ENCODE assay signal across 31 cellular contexts in genomic region chr11:87015645-87016044, GRCh38. TPM values are rescaled to one million over a fixed set of nuclear protein-coding genes. Genes with fewer than 3 reads are reported as not detected.
DNase-seq lines count a peak whose midpoint lies in the region; TF ChIP-seq lines count a peak whose summit lies in the region.
"Had no signal": no experiment of that assay in that cellular context is flagged by ENCODE, and none has a peak within 500 bp of the region (broad histone marks: within the 10 kb centered on the region; RNA-seq: fewer than 3 reads in every experiment).

No MANE protein-coding gene starts in this region.

- no peak overlapping the region for H3K27ac Mint-ChIP-seq in H9
- H3K27ac Mint-ChIP-seq: B cell; CD14-positive monocyte; CD4-positive, alpha-beta memory T cell; CD4-positive, alpha-beta T cell; CD4-positive, CD25-positive, alpha-beta regulatory T cell; CD8-positive, alpha-beta memory T cell; CD8-positive, alpha-beta T cell had no signal

- no peaks in the 10 kb centered on the region for H4K20me1 ChIP-seq in H9 (ENCODE audit: control insufficient read depth, insufficient read depth, insufficient read length)
- H4K20me1 ChIP-seq: BLaER1; BLaER1 treated with 17β-estradiol and CSF1 and Interleukin-3, amounts not matched to agents 10 nM and 100 nM had no signal

- TF ChIP-seq CTCF in cardiac muscle cell (IDR thresholded peaks at IDR 0.05; ENCODE audit: low read depth, low read length) (no peak), right atrium auricular region (IDR thresholded peaks at IDR 0.05) (no peak), H9 (conservative IDR thresholded peaks at IDR 0.05) (no peak)

- no peaks in the 10 kb centered on the region for H3K27me3 Mint-ChIP-seq in H9 (ENCODE audit: low read depth)
- H3K27me3 Mint-ChIP-seq: B cell had no signal

- no peaks in the 10 kb centered on the region for H3K27me3 ChIP-seq in cardiac muscle cell
- no peaks in the 10 kb centered on the region for H3K27me3 ChIP-seq in right atrium auricular region
- H3K27me3 ChIP-seq in H9 (ENCODE audit: insufficient read depth, low read length): no peaks in the 10 kb centered on the region; the same call in 1 of the 2 replicates
- H3K27me3 ChIP-seq: BE2C; BLaER1; BLaER1 treated with 17β-estradiol and CSF1 and Interleukin-3, amounts not matched to agents 10 nM and 100 nM had no signal

- no peaks in the 10 kb centered on the region for H3K79me1 ChIP-seq in H9 (ENCODE audit: insufficient read depth, low read depth, low read length, poor library complexity, severe bottlenecking)

- no peaks in the 10 kb centered on the region for H3K9me3 ChIP-seq in cardiac muscle cell (ENCODE audit: low read depth)
- no peaks in the 10 kb centered on the region for H3K9me3 ChIP-seq in right atrium auricular region
- peaks cover 7% of the 10 kb centered on the region for H3K9me3 ChIP-seq in H9 (ENCODE audit: control insufficient read depth, low read depth, low read length)
- H3K9me3 ChIP-seq: A549; BE2C; BLaER1; BLaER1 treated with 17β-estradiol and CSF1 and Interleukin-3, amounts not matched to agents 10 nM and 100 nM; Caco-2 had no signal

- DNase-seq in cardiac muscle cell (ENCODE audit: low read depth in 1 of 2, low spot score in 1 of 2) (no peak), right atrium auricular region (ENCODE audit: low spot score) (no peak), islet precursor cell (peak; percentile 55), H9 (no peak)
- DNase-seq: 8988T; ACHN; AML-193; BE2C; C1 segment of cervical spinal cord; Caco-2; Calu3; CD4-positive, alpha-beta memory T cell; CD4-positive, alpha-beta T cell; CD4-positive, CD25-positive, alpha-beta regulatory T cell; CD8-positive, alpha-beta memory T cell; CD8-positive, alpha-beta T cell; COR-L47; DMS 273 treated with DMSO at 0.1 percent for 48 hours; DMS153; DMS53; DMS79; DMS79 treated with DMSO at 0.1 percent for 48 hours; DND-41; EL had no signal

- H3K27ac ChIP-seq in cardiac muscle cell (peak overlapping the region; percentile 58), right atrium auricular region (no peak overlapping the region), H9 (ENCODE audit: insufficient read length, low read depth, low read length) (no peak overlapping the region)
- H3K27ac ChIP-seq: 22Rv1; A549; BLaER1; BLaER1 treated with 17β-estradiol and CSF1 and Interleukin-3, amounts not matched to agents 10 nM and 100 nM; C4-2B had no signal

- H2BK120ac ChIP-seq in H9 (ENCODE audit: low read depth, low read length, poor library complexity, severe bottlenecking): no peak overlapping the region

- H3K18ac ChIP-seq in H9 (ENCODE audit: insufficient read length, low read depth, low read length): no peak overlapping the region

- H3K9me3 Mint-ChIP-seq in H9: peaks cover 4 to 11% of the 10 kb centered on the region in 2 experiments; a peak in 4 of 5 replicates
- H3K9me3 Mint-ChIP-seq: CD4-positive, alpha-beta memory T cell; CD4-positive, alpha-beta T cell; CD8-positive, alpha-beta memory T cell; CD8-positive, alpha-beta T cell had no signal

- no peak overlapping the region for H2AK5ac ChIP-seq in H9 (ENCODE audit: insufficient read length, low read length)

- no peak overlapping the region for H3K9ac ChIP-seq in H9 (ENCODE audit: extremely low read depth, insufficient read length, low read length)
- H3K9ac ChIP-seq: BLaER1; BLaER1 treated with 17β-estradiol and CSF1 and Interleukin-3, amounts not matched to agents 10 nM and 100 nM had no signal

- H3K36me3 ChIP-seq in cardiac muscle cell: no peaks in the 10 kb centered on the region
- H3K36me3 ChIP-seq in right atrium auricular region: no peaks in the 10 kb centered on the region
- H3K36me3 ChIP-seq: BE2C; BLaER1; BLaER1 treated with 17β-estradiol and CSF1 and Interleukin-3, amounts not matched to agents 10 nM and 100 nM had no signal

- peaks cover 9 to 10% of the 10 kb centered on the region in 2 experiments; a peak in 3 of 4 replicates for H3K4me1 Mint-ChIP-seq in H9
- H3K4me1 Mint-ChIP-seq: B cell; CD14-positive monocyte; CD4-positive, CD25-positive, alpha-beta regulatory T cell had no signal

- H3K4me2 ChIP-seq in H9 (ENCODE audit: insufficient read depth, insufficient read length, low read length): no peak overlapping the region
- H3K4me2 ChIP-seq: A549; BLaER1; BLaER1 treated with 17β-estradiol and CSF1 and Interleukin-3, amounts not matched to agents 10 nM and 100 nM had no signal

- no peaks in the 10 kb centered on the region for H3K79me2 ChIP-seq in H9 (ENCODE audit: insufficient read depth, low read length)

- H3K56ac ChIP-seq in H9 (ENCODE audit: insufficient read length, low read depth, low read length): no peak overlapping the region

- H4K5ac ChIP-seq in H9 (ENCODE audit: insufficient read length, low read depth, low read length): no peak overlapping the region

- no peak overlapping the region for H3T11ph ChIP-seq in H9 (ENCODE audit: low read length)

- H3K4me3 ChIP-seq in cardiac muscle cell: no peak overlapping the region
- H3K4me3 ChIP-seq in right atrium auricular region: no peak overlapping the region
- H3K4me3 ChIP-seq: A549; BLaER1; BLaER1 treated with 17β-estradiol and CSF1 and Interleukin-3, amounts not matched to agents 10 nM and 100 nM had no signal

- no peak overlapping the region for H2BK20ac ChIP-seq in H9 (ENCODE audit: low read depth, low read length, poor library complexity, severe bottlenecking)

- H3K23me2 ChIP-seq in H9 (ENCODE audit: insufficient read length, low read depth, low read length, poor library complexity, severe bottlenecking): no peaks in the 10 kb centered on the region

- no peak overlapping the region for H3K23ac ChIP-seq in H9 (ENCODE audit: insufficient read length, low read depth, low read length)

- H3K4me1 ChIP-seq in cardiac muscle cell (ENCODE audit: low read depth) (no peaks in the 10 kb centered on the region), right atrium auricular region (peaks cover 0 to 9% of the 10 kb centered on the region in 2 donors), H9 (ENCODE audit: insufficient read depth, low read length) (no peaks in the 10 kb centered on the region)
- H3K4me1 ChIP-seq: A549, BE2C had no signal

- H4K91ac ChIP-seq in H9 (ENCODE audit: insufficient read length, low read depth, low read length): no peak overlapping the region

- H3K14ac ChIP-seq in H9 (ENCODE audit: insufficient read depth, low read length): no peak overlapping the region

- H2BK12ac ChIP-seq in H9 (ENCODE audit: insufficient read length, low read depth, low read length): no peak overlapping the region

- H2BK15ac ChIP-seq in H9 (ENCODE audit: low read depth, low read length): no peak overlapping the region

- no peak overlapping the region for H2AFZ ChIP-seq in H9 (ENCODE audit: low read length)

- no peak overlapping the region for H4K8ac ChIP-seq in H9 (replicated peaks; ENCODE audit: insufficient read length, low read depth, low read length)

- H2BK5ac ChIP-seq in H9 (ENCODE audit: insufficient read length, low read length): no peak overlapping the region

- no CpG with 5 or more reads among the region's 10 CpGs for WGBS in H9 (ENCODE audit: extremely low coverage, insufficient read length, low lambda C conversion rate)

- H3K4me3 Mint-ChIP-seq in H9: no peak overlapping the region
- H3K4me3 Mint-ChIP-seq: B cell; CD14-positive monocyte; CD4-positive, alpha-beta memory T cell; CD4-positive, alpha-beta T cell; CD4-positive, CD25-positive, alpha-beta regulatory T cell; CD8-positive, alpha-beta memory T cell; CD8-positive, alpha-beta T cell had no signal

- H3K4ac ChIP-seq in H9 (ENCODE audit: low read depth, low read length): no peak overlapping the region

- peaks cover 3 to 15% (median 7%) of the 10 kb centered on the region in 3 experiments; a peak in 5 of 7 replicates for H3K36me3 Mint-ChIP-seq in H9 (ENCODE audit: insufficient read depth in 1 of 3, low read depth in 3 of 3)
- H3K36me3 Mint-ChIP-seq: CD14-positive monocyte; CD4-positive, alpha-beta memory T cell; CD4-positive, CD25-positive, alpha-beta regulatory T cell; CD8-positive, alpha-beta T cell had no signal

RNA-seq across cellular contexts. Expression of gene TMEM135, which starts 22.1 kb away (rescaled TPM):
- total RNA-seq in cardiac muscle cell (24.7 and 28.8 TPM in 2 replicates), right atrium auricular region (10 to 100 TPM; 12.2 to 13.0 TPM), H9 (2021) (20.9 and 25.2 TPM in 2 replicates)
- polyA plus RNA-seq in cardiac muscle cell: 25.2 and 54.3 TPM in 2 replicates
